Comparison of ENCODE assay signal across 2 cellular contexts in the genomic region with DNA sequence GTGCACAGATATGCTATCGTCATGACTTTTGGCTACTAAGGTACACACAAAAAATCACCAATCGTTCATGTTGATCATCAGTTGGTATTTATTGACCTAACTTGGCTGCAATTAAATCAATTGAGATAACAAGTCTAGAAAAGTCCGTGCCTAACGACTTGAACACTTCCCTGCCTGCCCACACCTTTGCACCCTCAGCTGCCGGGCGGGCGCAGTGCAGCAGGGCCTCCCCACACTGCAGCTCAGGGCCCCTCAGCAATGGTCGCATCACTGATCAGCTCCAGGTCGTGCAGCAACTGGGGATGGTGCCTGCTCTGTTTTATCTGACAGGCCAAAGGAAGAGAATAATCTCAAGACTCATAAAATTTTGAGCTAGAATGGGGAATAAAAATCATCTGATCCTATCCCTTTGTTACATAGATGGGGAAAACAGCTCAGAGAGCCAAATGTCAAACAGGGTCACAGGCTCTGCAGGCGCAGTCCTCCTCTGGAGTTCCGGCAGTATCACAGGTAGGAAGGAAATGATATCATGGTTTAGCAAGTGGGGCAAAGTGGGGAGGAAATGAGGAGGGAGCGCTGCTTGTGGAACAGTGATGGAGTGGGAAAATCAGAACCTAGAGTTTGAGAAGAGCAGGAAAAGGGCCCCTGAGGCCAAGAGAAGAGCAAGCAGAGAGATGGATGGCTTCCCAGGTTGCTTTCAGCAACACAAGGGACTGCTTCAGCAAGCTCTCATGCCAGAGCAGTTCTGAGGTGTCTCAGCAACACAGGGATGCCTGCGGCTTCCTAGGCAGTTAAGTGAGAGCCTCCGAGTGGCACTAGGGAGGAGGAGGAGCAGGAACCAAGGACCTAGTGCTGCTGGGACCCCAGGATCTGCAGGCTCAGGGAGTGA.
TF ChIP-seq lines count a peak whose summit lies in the region.

No MANE protein-coding gene starts in this region.

TF ChIP-seq in IMR-90, 13 proteins besides CTCF, POLR2A, EP300 and RAD21:
- TF ChIP-seq MAFK (IDR thresholded peaks at IDR 0.05; ENCODE audit: low read depth, low read length): no peak
- no peak for TF ChIP-seq MXI1 (IDR thresholded peaks at IDR 0.05; ENCODE audit: borderline replicate concordance, low read depth, low read length)
- TF ChIP-seq FOS (IDR thresholded peaks at IDR 0.05; ENCODE audit: low read depth, low read length): no peak
- no peak for TF ChIP-seq CHD1 (IDR thresholded peaks at IDR 0.05; ENCODE audit: low read depth, low read length)
- no peak for TF ChIP-seq CEBPB (IDR thresholded peaks at IDR 0.05; ENCODE audit: low read depth, low read length)
- TF ChIP-seq SMC3 (IDR thresholded peaks at IDR 0.05; ENCODE audit: low read depth, low read length): no peak
- TF ChIP-seq, protein P1, sequence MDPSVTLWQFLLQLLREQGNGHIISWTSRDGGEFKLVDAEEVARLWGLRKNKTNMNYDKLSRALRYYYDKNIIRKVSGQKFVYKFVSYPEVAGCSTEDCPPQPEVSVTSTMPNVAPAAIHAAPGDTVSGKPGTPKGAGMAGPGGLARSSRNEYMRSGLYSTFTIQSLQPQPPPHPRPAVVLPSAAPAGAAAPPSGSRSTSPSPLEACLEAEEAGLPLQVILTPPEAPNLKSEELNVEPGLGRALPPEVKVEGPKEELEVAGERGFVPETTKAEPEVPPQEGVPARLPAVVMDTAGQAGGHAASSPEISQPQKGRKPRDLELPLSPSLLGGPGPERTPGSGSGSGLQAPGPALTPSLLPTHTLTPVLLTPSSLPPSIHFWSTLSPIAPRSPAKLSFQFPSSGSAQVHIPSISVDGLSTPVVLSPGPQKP (IDR thresholded peaks at IDR 0.05; ENCODE audit: borderline replicate concordance, low read depth, low read length): no peak
- no peak for TF ChIP-seq BHLHE40 (IDR thresholded peaks at IDR 0.05; ENCODE audit: low read depth, low read length)
- TF ChIP-seq RFX5 (IDR thresholded peaks at IDR 0.05; ENCODE audit: low read depth, low read length): no peak
- TF ChIP-seq NFE2L2 (IDR thresholded peaks at IDR 0.05; ENCODE audit: low read depth, low read length): no peak
- TF ChIP-seq, protein P2, sequence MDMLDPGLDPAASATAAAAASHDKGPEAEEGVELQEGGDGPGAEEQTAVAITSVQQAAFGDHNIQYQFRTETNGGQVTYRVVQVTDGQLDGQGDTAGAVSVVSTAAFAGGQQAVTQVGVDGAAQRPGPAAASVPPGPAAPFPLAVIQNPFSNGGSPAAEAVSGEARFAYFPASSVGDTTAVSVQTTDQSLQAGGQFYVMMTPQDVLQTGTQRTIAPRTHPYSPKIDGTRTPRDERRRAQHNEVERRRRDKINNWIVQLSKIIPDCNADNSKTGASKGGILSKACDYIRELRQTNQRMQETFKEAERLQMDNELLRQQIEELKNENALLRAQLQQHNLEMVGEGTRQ (IDR thresholded peaks at IDR 0.05; ENCODE audit: low read depth, low read length): no peak

TF ChIP-seq in endothelial cell of umbilical vein, 7 proteins besides CTCF, POLR2A, EP300 and RAD21:
- TF ChIP-seq MYC (IDR thresholded peaks at IDR 0.05; ENCODE audit: low read depth, low read length) (no peak), GATA2 (IDR thresholded peaks at IDR 0.05; ENCODE audit: insufficient read depth, insufficient read length, low read depth, low read length) (peak; percentile 53), POLR2AphosphoS5 (IDR thresholded peaks at IDR 0.05; ENCODE audit: insufficient read depth, low read depth, low read length) (no peak), JUN (IDR thresholded peaks at IDR 0.05; ENCODE audit: borderline replicate concordance, insufficient read depth, insufficient read length, low read depth) (peak; percentile 16)
